In genomic region chr4:87118826-87119225, GRCh38 we compare ENCODE assay signal across 13 cellular contexts.
DNase-seq lines count a peak whose midpoint lies in the region; ATAC-seq and TF ChIP-seq lines count a peak whose summit lies in the region.
"Had no signal": no experiment of that assay in that cellular context is flagged by ENCODE, and none has a peak within 500 bp of the region (broad histone marks: within the 10 kb centered on the region; RNA-seq: fewer than 3 reads in every experiment).

No MANE protein-coding gene starts in this region.

- no peak overlapping the region for H3K4me3 Mint-ChIP-seq in activated CD8-positive, alpha-beta memory T cell treated with anti-CD3 and anti-CD28 coated beads, Interleukin-2, amount 10 ng/mL, durations not matched to agents 7 days and 5 days
- H3K4me3 Mint-ChIP-seq: immature natural killer cell; T-helper 1 cell treated with Interleukin-12 subunit alpha and Interleukin-12 subunit beta and Interleukin-4 antibody, amounts not matched to agents 30 μg/mL and 1 μg/mL, for 36 hours had no signal

- 91 to 100% (median 96%) methylated on average over 2 of the region's 2 CpGs for WGBS in stomach, 5 donors

- peak; percentile 45 for ATAC-seq in activated CD8-positive, alpha-beta memory T cell treated with anti-CD3 and anti-CD28 coated beads, Interleukin-2, amount 10 ng/mL, durations not matched to agents 7 days and 5 days
- peak; percentile 86 for ATAC-seq in SK-N-SH treated with all-trans-retinoic acid at 6 μM for 48 hours
- ATAC-seq in HG02938 (IDR thresholded peaks at IDR 0.05; ENCODE audit: unreplicated experiment), result no peak

- H3K27me3 ChIP-seq in stomach, result no peaks in the 10 kb centered on the region

- H3K9me3 Mint-ChIP-seq in activated CD8-positive, alpha-beta memory T cell treated with anti-CD3 and anti-CD28 coated beads, Interleukin-2, amount 10 ng/mL, durations not matched to agents 7 days and 5 days (ENCODE audit: low read depth), result no peaks in the 10 kb centered on the region
- H3K9me3 Mint-ChIP-seq: immature natural killer cell; T-helper 1 cell treated with Interleukin-12 subunit alpha and Interleukin-12 subunit beta and Interleukin-4 antibody, amounts not matched to agents 30 μg/mL and 1 μg/mL, for 36 hours had no signal

- H3K27ac ChIP-seq in stomach, result peak overlapping the region in 3 of 5 donors; percentile 59 to 81 (median 79)

- H3K4me1 Mint-ChIP-seq in activated CD8-positive, alpha-beta memory T cell treated with anti-CD3 and anti-CD28 coated beads, Interleukin-2, amount 10 ng/mL, durations not matched to agents 7 days and 5 days, result peaks cover 14% of the 10 kb centered on the region

- peaks cover 45% of the 10 kb centered on the region for H3K36me3 Mint-ChIP-seq in activated CD8-positive, alpha-beta memory T cell treated with anti-CD3 and anti-CD28 coated beads, Interleukin-2, amount 10 ng/mL, durations not matched to agents 7 days and 5 days

- CTCF ChIA-PET in activated CD8-positive, alpha-beta memory T cell treated with anti-CD3 and anti-CD28 coated beads, Interleukin-2, amount 10 ng/mL, durations not matched to agents 7 days and 5 days (lab: Charles Lee), result interaction anchor here (1.0 to 1.4 kb wide), 3 partner anchors 9 to 196 kb away, joined by 3 to 5 read pairs (median 4); no protein-coding TSS in a partner anchor

- no peak for TF ChIP-seq CTCF in fibroblast of villous mesenchyme (IDR thresholded peaks at IDR 0.05; ENCODE audit: insufficient read depth, low read depth, low read length)
- no peak for TF ChIP-seq CTCF in stomach (IDR thresholded peaks at IDR 0.05)

- H3K4me3 ChIP-seq in fibroblast of villous mesenchyme (ENCODE audit: low read depth, low read length) (no peak overlapping the region), stomach (no peak overlapping the region)

- H3K4me1 ChIP-seq in stomach, result peaks cover 0 to 74% (median 39%) of the 10 kb centered on the region in 4 donors

- DNase-seq in activated CD8-positive, alpha-beta memory T cell treated with anti-CD3 and anti-CD28 coated beads, Interleukin-2, amount 10 ng/mL, durations not matched to agents 7 days and 5 days, result no peak
- DNase-seq in activated CD8-positive, alpha-beta memory T cell treated with anti-CD3 and anti-CD28 coated beads for 24 hours, result no peak
- DNase-seq in fibroblast of villous mesenchyme (ENCODE audit: low read depth) (peak; percentile 83), stomach (no peak), NCI-H128 (lab: John Stamatoyannopoulos, UW; ENCODE audit: unreplicated experiment) (no peak), NCI-H1105 treated with DMSO at 0.1 percent for 48 hours (lab: John Stamatoyannopoulos, UW) (no peak)
- DNase-seq: AML-193; immature natural killer cell; NCI-H187 treated with DMSO at 0.1 percent for 48 hours; stimulated activated CD4-positive, alpha-beta T cell treated with anti-CD3 and anti-CD28 coated beads, Interleukin-2, amount 100 ng/mL, for 24 hours had no signal

- H3K36me3 ChIP-seq in stomach, result peaks cover 37 to 88% (median 55%) of the 10 kb centered on the region in 4 donors

- TF ChIP-seq EP300 in stomach (IDR thresholded peaks at IDR 0.05), result no peak

- H3K27ac Mint-ChIP-seq in activated CD8-positive, alpha-beta memory T cell treated with anti-CD3 and anti-CD28 coated beads, Interleukin-2, amount 10 ng/mL, durations not matched to agents 7 days and 5 days, result no peak overlapping the region
- H3K27ac Mint-ChIP-seq: T-helper 1 cell treated with Interleukin-12 subunit alpha and Interleukin-12 subunit beta and Interleukin-4 antibody, amounts not matched to agents 30 μg/mL and 1 μg/mL, for 36 hours had no signal

- H3K9me3 ChIP-seq in stomach, result no peaks in the 10 kb centered on the region

- no peaks in the 10 kb centered on the region for H3K27me3 Mint-ChIP-seq in activated CD8-positive, alpha-beta memory T cell treated with anti-CD3 and anti-CD28 coated beads, Interleukin-2, amount 10 ng/mL, durations not matched to agents 7 days and 5 days

- intact Hi-C loops in stomach (cut with DNase I; ENCODE audit: low total_unique reads), result no loop called here

- TF ChIP-seq POLR2A in stomach (IDR thresholded peaks at IDR 0.05), result no peak

TF ChIP-seq in SK-N-SH treated with all-trans-retinoic acid at 6 μM for 48 hours, 23 proteins besides CTCF, POLR2A, EP300 and RAD21:
- TF ChIP-seq ZNF565 (CRISPR knock-in tag; conservative IDR thresholded peaks at IDR 0.05; ENCODE audit: low read depth), result no peak
- TF ChIP-seq, protein P1, sequence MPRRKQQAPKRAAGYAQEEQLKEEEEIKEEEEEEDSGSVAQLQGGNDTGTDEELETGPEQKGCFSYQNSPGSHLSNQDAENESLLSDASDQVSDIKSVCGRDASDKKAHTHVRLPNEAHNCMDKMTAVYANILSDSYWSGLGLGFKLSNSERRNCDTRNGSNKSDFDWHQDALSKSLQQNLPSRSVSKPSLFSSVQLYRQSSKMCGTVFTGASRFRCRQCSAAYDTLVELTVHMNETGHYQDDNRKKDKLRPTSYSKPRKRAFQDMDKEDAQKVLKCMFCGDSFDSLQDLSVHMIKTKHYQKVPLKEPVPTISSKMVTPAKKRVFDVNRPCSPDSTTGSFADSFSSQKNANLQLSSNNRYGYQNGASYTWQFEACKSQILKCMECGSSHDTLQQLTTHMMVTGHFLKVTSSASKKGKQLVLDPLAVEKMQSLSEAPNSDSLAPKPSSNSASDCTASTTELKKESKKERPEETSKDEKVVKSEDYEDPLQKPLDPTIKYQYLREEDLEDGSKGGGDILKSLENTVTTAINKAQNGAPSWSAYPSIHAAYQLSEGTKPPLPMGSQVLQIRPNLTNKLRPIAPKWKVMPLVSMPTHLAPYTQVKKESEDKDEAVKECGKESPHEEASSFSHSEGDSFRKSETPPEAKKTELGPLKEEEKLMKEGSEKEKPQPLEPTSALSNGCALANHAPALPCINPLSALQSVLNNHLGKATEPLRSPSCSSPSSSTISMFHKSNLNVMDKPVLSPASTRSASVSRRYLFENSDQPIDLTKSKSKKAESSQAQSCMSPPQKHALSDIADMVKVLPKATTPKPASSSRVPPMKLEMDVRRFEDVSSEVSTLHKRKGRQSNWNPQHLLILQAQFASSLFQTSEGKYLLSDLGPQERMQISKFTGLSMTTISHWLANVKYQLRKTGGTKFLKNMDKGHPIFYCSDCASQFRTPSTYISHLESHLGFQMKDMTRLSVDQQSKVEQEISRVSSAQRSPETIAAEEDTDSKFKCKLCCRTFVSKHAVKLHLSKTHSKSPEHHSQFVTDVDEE (CRISPR knock-in tag; IDR thresholded peaks at IDR 0.05), result no peak
- no peak for TF ChIP-seq ZNF70 (CRISPR knock-in tag; IDR thresholded peaks at IDR 0.05)
- no peak for TF ChIP-seq GLIS3 (CRISPR knock-in tag; IDR thresholded peaks at IDR 0.05)
- no peak for TF ChIP-seq SNAI2 (CRISPR knock-in tag; IDR thresholded peaks at IDR 0.05)
- no peak for TF ChIP-seq PATZ1 (CRISPR knock-in tag; IDR thresholded peaks at IDR 0.05; ENCODE audit: borderline replicate concordance)
- TF ChIP-seq, protein P2, sequence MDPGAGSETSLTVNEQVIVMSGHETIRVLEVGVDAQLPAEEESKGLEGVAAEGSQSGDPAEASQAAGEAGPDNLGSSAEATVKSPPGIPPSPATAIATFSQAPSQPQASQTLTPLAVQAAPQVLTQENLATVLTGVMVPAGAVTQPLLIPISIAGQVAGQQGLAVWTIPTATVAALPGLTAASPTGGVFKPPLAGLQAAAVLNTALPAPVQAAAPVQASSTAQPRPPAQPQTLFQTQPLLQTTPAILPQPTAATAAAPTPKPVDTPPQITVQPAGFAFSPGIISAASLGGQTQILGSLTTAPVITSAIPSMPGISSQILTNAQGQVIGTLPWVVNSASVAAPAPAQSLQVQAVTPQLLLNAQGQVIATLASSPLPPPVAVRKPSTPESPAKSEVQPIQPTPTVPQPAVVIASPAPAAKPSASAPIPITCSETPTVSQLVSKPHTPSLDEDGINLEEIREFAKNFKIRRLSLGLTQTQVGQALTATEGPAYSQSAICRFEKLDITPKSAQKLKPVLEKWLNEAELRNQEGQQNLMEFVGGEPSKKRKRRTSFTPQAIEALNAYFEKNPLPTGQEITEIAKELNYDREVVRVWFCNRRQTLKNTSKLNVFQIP (CRISPR knock-in tag; IDR thresholded peaks at IDR 0.05; ENCODE audit: borderline replicate concordance, low read depth), result no peak
- TF ChIP-seq, protein P3, sequence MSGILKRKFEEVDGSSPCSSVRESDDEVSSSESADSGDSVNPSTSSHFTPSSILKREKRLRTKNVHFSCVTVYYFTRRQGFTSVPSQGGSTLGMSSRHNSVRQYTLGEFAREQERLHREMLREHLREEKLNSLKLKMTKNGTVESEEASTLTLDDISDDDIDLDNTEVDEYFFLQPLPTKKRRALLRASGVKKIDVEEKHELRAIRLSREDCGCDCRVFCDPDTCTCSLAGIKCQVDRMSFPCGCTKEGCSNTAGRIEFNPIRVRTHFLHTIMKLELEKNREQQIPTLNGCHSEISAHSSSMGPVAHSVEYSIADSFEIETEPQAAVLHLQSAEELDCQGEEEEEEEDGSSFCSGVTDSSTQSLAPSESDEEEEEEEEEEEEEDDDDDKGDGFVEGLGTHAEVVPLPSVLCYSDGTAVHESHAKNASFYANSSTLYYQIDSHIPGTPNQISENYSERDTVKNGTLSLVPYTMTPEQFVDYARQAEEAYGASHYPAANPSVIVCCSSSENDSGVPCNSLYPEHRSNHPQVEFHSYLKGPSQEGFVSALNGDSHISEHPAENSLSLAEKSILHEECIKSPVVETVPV (CRISPR knock-in tag; IDR thresholded peaks at IDR 0.05), result no peak
- no peak for TF ChIP-seq ISL1 (CRISPR knock-in tag; IDR thresholded peaks at IDR 0.05)
- TF ChIP-seq ESRRG (CRISPR knock-in tag; IDR thresholded peaks at IDR 0.05), result no peak
- TF ChIP-seq CSDC2 (CRISPR knock-in tag; IDR thresholded peaks at IDR 0.05), result no peak
- no peak for TF ChIP-seq ZFP30 (CRISPR knock-in tag; IDR thresholded peaks at IDR 0.05)
